ENCODE assay signal across 26 cellular contexts in the genomic region with DNA sequence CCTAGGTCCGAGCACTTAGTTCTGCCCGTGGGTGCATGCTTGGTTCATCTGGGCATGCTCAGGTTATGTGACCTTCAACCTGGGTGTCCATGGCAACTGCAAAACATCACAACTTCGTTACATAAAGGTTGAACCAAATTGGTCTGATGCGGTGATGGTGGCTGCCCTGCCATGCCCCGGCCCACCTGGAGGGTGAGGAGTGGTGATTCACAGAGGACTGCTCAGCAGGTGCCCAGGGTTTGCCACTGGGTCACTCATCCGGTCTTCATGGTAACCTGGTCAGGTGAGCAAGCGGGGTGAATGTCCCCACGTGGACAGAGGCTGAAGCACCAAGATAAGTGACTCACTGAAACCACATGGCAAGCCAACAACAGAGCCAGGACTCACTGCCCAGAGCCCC.
DNase-seq lines count a peak whose midpoint lies in the region; ATAC-seq and TF ChIP-seq lines count a peak whose summit lies in the region.
"Had no signal": no experiment of that assay in that cellular context is flagged by ENCODE, and none has a peak within 500 bp of the region (broad histone marks: within the 10 kb centered on the region; RNA-seq: fewer than 3 reads in every experiment).

No MANE protein-coding gene starts in this region.

- no peaks in the 10 kb centered on the region for H3F3A ChIP-seq in GM23248 (ENCODE audit: insufficient read depth)

- H3K9ac ChIP-seq in endodermal cell (ENCODE audit: extremely low read depth, low read length, poor library complexity, severe bottlenecking) = no peak overlapping the region
- no peak overlapping the region for H3K9ac ChIP-seq in GM23248

- ATAC-seq in upper lobe of left lung (ENCODE audit: low FRiP score in 2 of 2) = no peak
- ATAC-seq: activated CD4-positive, CD25-positive, alpha-beta regulatory T cell treated with anti-CD3 and anti-CD28 coated beads, Interleukin-2, amount 50 U/mL, for 24 hours; GM12878; heart left ventricle; T-cell had no signal

- no peak overlapping the region for H3K4me3 ChIP-seq in endodermal cell (ENCODE audit: low read length)
- no peak overlapping the region for H3K4me3 ChIP-seq in upper lobe of left lung
- no peak overlapping the region for H3K4me3 ChIP-seq in GM23248
- H3K4me3 ChIP-seq: GM12878, heart left ventricle had no signal

- TF ChIP-seq POLR2A in upper lobe of left lung (IDR thresholded peaks at IDR 0.05) = no peak

- no peak for TF ChIP-seq EP300 in upper lobe of left lung (IDR thresholded peaks at IDR 0.05)

- H3K79me2 ChIP-seq in GM23248 (ENCODE audit: insufficient read depth) = no peaks in the 10 kb centered on the region

- H3K36me3 Mint-ChIP-seq in endodermal cell (ENCODE audit: low read depth) = no peaks in the 10 kb centered on the region
- no peaks in the 10 kb centered on the region for H3K36me3 Mint-ChIP-seq in HFFc6 (ENCODE audit: low read depth)
- H3K36me3 Mint-ChIP-seq: activated naive CD8-positive, alpha-beta T cell treated with anti-CD3 and anti-CD28 coated beads, Interleukin-2, amount 10 ng/mL, durations not matched to agents 7 days and 5 days; CD8-positive, alpha-beta memory T cell; T-cell had no signal

- in situ Hi-C loops in GM23248 (cut with MboI) = no loop called here

- H3K9me3 ChIP-seq in endodermal cell (ENCODE audit: control insufficient read depth, low read length) (no peaks in the 10 kb centered on the region), upper lobe of left lung (no peaks in the 10 kb centered on the region), GM23248 (ENCODE audit: low read depth) (no peaks in the 10 kb centered on the region)
- H3K9me3 ChIP-seq: heart left ventricle had no signal

- no peaks in the 10 kb centered on the region for H4K20me1 ChIP-seq in GM23248 (ENCODE audit: insufficient read depth)

- H2AFZ ChIP-seq in GM23248 = no peak overlapping the region

- WGBS in endodermal cell (ENCODE audit: insufficient coverage in 1 of 2, insufficient read length in 1 of 2), 2 experiments = 89 to 96% methylated on average over 6 to 8 of the region's 8 CpGs
- WGBS in upper lobe of left lung, 2 donors = 70 to 81% methylated on average over 7 to 8 of the region's 8 CpGs
- 55 to 59% methylated on average over 8 of the region's 8 CpGs for WGBS in GM23248 (ENCODE audit: low coverage in 1 of 2, low lambda C conversion rate in 2 of 2, missing lambda C conversion rate in 2 of 2), 2 experiments

- H3K9me3 Mint-ChIP-seq in endodermal cell (no peaks in the 10 kb centered on the region), HFFc6 (no peaks in the 10 kb centered on the region)
- H3K9me3 Mint-ChIP-seq: activated CD4-positive, alpha-beta memory T cell treated with anti-CD3 and anti-CD28 coated beads, Interleukin-2, amount 10 ng/mL, durations not matched to agents 7 days and 5 days; activated naive CD8-positive, alpha-beta T cell treated with anti-CD3 and anti-CD28 coated beads, Interleukin-2, amount 10 ng/mL, durations not matched to agents 7 days and 5 days; activated T-helper 2 cell treated with anti-CD3 and anti-CD28 coated beads, Interferon-gamma antibody, Interleukin-2, Interleukin-4, amounts not matched to agents 10 μg/mL and 5 μg/mL and 100 μg/mL, durations not matched to agents 14 hours and 24 hours and 36 hours; CD8-positive, alpha-beta memory T cell; T-cell had no signal

- DNase-seq in NCI-H2196 (lab: John Stamatoyannopoulos, UW; ENCODE audit: unreplicated experiment) (peak; percentile 50), NCI-H2196 treated with DMSO at 0.1 percent for 48 hours (lab: John Stamatoyannopoulos, UW; ENCODE audit: unreplicated experiment) (no peak), NCI-H146 (lab: John Stamatoyannopoulos, UW) (peak; percentile 91), endodermal cell (peak; percentile 43), upper lobe of left lung (peak; percentile 9 to 38), NCI-H2171 treated with DMSO at 0.1 percent for 48 hours (lab: John Stamatoyannopoulos, UW) (no peak), HFFc6 (no peak), GM23248 (no peak)
- DNase-seq: activated CD4-positive, alpha-beta memory T cell treated with anti-CD3 and anti-CD28 coated beads, Interleukin-2, amount 10 ng/mL, durations not matched to agents 7 days and 5 days; activated naive CD8-positive, alpha-beta T cell treated with anti-CD3 and anti-CD28 coated beads, Interleukin-2, amount 10 ng/mL, durations not matched to agents 7 days and 5 days; CD8-positive, alpha-beta memory T cell; cerebellar nuclear complex; DND-41; heart left ventricle; KBM-7; kidney glomerular epithelial cell; NCI-H187 treated with DMSO at 0.1 percent for 48 hours; SIG-M5; T-cell; trophoblast cell had no signal

- H3K27ac ChIP-seq in endodermal cell (ENCODE audit: low read depth, low read length) (no peak overlapping the region), upper lobe of left lung (no peak overlapping the region), GM23248 (no peak overlapping the region)
- H3K27ac ChIP-seq: epithelial cell of prostate, heart left ventricle had no signal

- no peaks in the 10 kb centered on the region for H3K9me2 ChIP-seq in GM23248 (ENCODE audit: insufficient read depth)

- H3K27me3 Mint-ChIP-seq in endodermal cell (ENCODE audit: insufficient read depth) = peaks cover 3% of the 10 kb centered on the region
- H3K27me3 Mint-ChIP-seq in HFFc6 (ENCODE audit: insufficient read depth) = peaks cover 46% of the 10 kb centered on the region

- no peaks in the 10 kb centered on the region for H3K4me1 Mint-ChIP-seq in endodermal cell
- no peaks in the 10 kb centered on the region for H3K4me1 Mint-ChIP-seq in HFFc6 (ENCODE audit: low read depth)
- H3K4me1 Mint-ChIP-seq: activated CD4-positive, alpha-beta memory T cell treated with anti-CD3 and anti-CD28 coated beads, Interleukin-2, amount 10 ng/mL, durations not matched to agents 7 days and 5 days; activated naive CD8-positive, alpha-beta T cell treated with anti-CD3 and anti-CD28 coated beads, Interleukin-2, amount 10 ng/mL, durations not matched to agents 7 days and 5 days; B cell; CD8-positive, alpha-beta memory T cell; T-cell had no signal

- H3K27me3 ChIP-seq in endodermal cell (ENCODE audit: control insufficient read depth, insufficient read depth, low read length, poor library complexity, severe bottlenecking) (no peaks in the 10 kb centered on the region), upper lobe of left lung (no peaks in the 10 kb centered on the region), GM23248 (replicated peaks; ENCODE audit: insufficient read depth) (peaks cover 24% of the 10 kb centered on the region; the same call in 1 of the 2 replicates)

- H3K27ac Mint-ChIP-seq in endodermal cell (no peak overlapping the region), HFFc6 (no peak overlapping the region)
- H3K27ac Mint-ChIP-seq: activated CD4-positive, alpha-beta memory T cell treated with anti-CD3 and anti-CD28 coated beads, Interleukin-2, amount 10 ng/mL, durations not matched to agents 7 days and 5 days; activated naive CD8-positive, alpha-beta T cell treated with anti-CD3 and anti-CD28 coated beads, Interleukin-2, amount 10 ng/mL, durations not matched to agents 7 days and 5 days; activated T-helper 2 cell treated with anti-CD3 and anti-CD28 coated beads, Interferon-gamma antibody, Interleukin-2, Interleukin-4, amounts not matched to agents 10 μg/mL and 5 μg/mL and 100 μg/mL, durations not matched to agents 14 hours and 24 hours and 36 hours; B cell; CD8-positive, alpha-beta memory T cell; progenitor cell of endocrine pancreas; T-cell had no signal

- H3K4me1 ChIP-seq in endodermal cell (ENCODE audit: control insufficient read depth, insufficient read depth, low read length) (no peaks in the 10 kb centered on the region), upper lobe of left lung (no peaks in the 10 kb centered on the region), GM23248 (ENCODE audit: insufficient read depth) (no peaks in the 10 kb centered on the region)
- H3K4me1 ChIP-seq: heart left ventricle had no signal

- TF ChIP-seq CTCF in endodermal cell (conservative IDR thresholded peaks at IDR 0.05) = no peak
- no peak for TF ChIP-seq CTCF in upper lobe of left lung (IDR thresholded peaks at IDR 0.05)
- TF ChIP-seq CTCF in HFFc6 (IDR thresholded peaks at IDR 0.05) = no peak

- H3K4me3 Mint-ChIP-seq in endodermal cell (no peak overlapping the region), HFFc6 (no peak overlapping the region)
- H3K4me3 Mint-ChIP-seq: activated CD4-positive, alpha-beta memory T cell treated with anti-CD3 and anti-CD28 coated beads, Interleukin-2, amount 10 ng/mL, durations not matched to agents 7 days and 5 days; activated naive CD8-positive, alpha-beta T cell treated with anti-CD3 and anti-CD28 coated beads, Interleukin-2, amount 10 ng/mL, durations not matched to agents 7 days and 5 days; B cell; CD8-positive, alpha-beta memory T cell; T-cell had no signal

- no peak overlapping the region for H3K4me2 ChIP-seq in GM23248 (ENCODE audit: unreplicated experiment)

- H3K36me3 ChIP-seq in endodermal cell (ENCODE audit: control insufficient read depth, insufficient read depth, low read length) (no peaks in the 10 kb centered on the region), upper lobe of left lung (no peaks in the 10 kb centered on the region), GM23248 (ENCODE audit: low read depth) (no peaks in the 10 kb centered on the region)
- H3K36me3 ChIP-seq: heart left ventricle had no signal

Comparison
In these comparisons a context has a peak if more than half of its experiments do, and no peak if none do; other contexts are left out.
1. DNase-seq: peak in NCI-H2196 (single experiment), NCI-H146 (single experiment), endodermal cell (single experiment) and upper lobe of left lung (2 of 2); none in NCI-H2196 treated with DMSO at 0.1 percent for 48 hours (single experiment), NCI-H2171 treated with DMSO at 0.1 percent for 48 hours (single experiment), HFFc6 (single experiment) and GM23248 (single experiment).